ENCODE assay signal across 19 cellular contexts in the genomic region with DNA sequence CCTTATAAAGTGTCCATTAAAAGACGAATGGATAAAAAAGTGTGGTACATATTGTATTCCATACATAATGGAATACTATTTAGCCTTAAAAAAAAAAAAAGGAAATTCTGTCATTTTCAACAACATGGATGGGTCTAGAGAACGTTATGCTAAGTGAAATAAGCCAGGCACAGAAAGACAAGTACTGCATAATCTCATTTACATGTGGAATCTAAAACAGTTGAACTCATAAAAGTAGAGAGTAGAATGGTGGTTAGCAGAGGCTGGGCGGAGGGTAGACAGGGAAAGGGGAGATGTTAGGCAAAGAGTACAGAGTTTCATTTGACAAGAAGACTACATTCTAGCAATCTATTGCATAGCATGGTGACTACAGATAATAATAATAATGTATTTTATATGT. TPM values are rescaled to one million over a fixed set of nuclear protein-coding genes. Genes with fewer than 3 reads are reported as not detected.
A peak's percentile ranks its signal among the peaks of the same experiment; 100 is the strongest.
DNase-seq lines count a peak whose midpoint lies in the region; ATAC-seq and TF ChIP-seq lines count a peak whose summit lies in the region.
"Had no signal": no experiment of that assay in that cellular context is flagged by ENCODE, and none has a peak within 500 bp of the region (broad histone marks: within the 10 kb centered on the region; RNA-seq: fewer than 3 reads in every experiment).

No MANE protein-coding gene starts in this region.

- H3K27me3 ChIP-seq in CD4-positive, alpha-beta T cell (ENCODE audit: control insufficient read depth, insufficient read depth, low read length), result no peaks in the 10 kb centered on the region
- no peaks in the 10 kb centered on the region for H3K27me3 ChIP-seq in MM.1S (replicated peaks; ENCODE audit: insufficient read depth, low read length)
- H3K27me3 ChIP-seq: left lung, sigmoid colon had no signal

- no peak overlapping the region for H3K9ac ChIP-seq in MM.1S (ENCODE audit: low read length)
- H3K9ac ChIP-seq: parathyroid adenoma, SK-N-SH had no signal

- peak overlapping the region; percentile 6 for H3K4me3 ChIP-seq in GM12875 (ENCODE audit: low read depth, low read length)
- no peak overlapping the region for H3K4me3 ChIP-seq in MM.1S (ENCODE audit: low read length)
- H3K4me3 ChIP-seq: sigmoid colon had no signal

- H3F3A ChIP-seq in MM.1S (ENCODE audit: insufficient read depth, low read length), result peaks cover 4% of the 10 kb centered on the region; the same call in 1 of the 2 replicates

- no peaks in the 10 kb centered on the region for H3K9me2 ChIP-seq in MM.1S (replicated peaks; ENCODE audit: insufficient read depth, low read length)
- H3K9me2 ChIP-seq: SK-N-SH had no signal

- TF ChIP-seq CTCF in CD4-positive, alpha-beta T cell (IDR thresholded peaks at IDR 0.05), result no peak
- no peak for TF ChIP-seq CTCF in GM12875 (IDR thresholded peaks at IDR 0.05; ENCODE audit: borderline replicate concordance, insufficient read depth, low read depth, low read length)
- no peak for TF ChIP-seq CTCF in MM.1S (IDR thresholded peaks at IDR 0.05; ENCODE audit: low read length)

- H3K27me3 Mint-ChIP-seq in CD4-positive, alpha-beta T cell, result no peaks in the 10 kb centered on the region
- no peaks in the 10 kb centered on the region for H3K27me3 Mint-ChIP-seq in activated T-helper 17 cell treated with anti-CD3 and anti-CD28 coated beads, Interleukin-2, amount 50 U/mL, for 72 hours
- no peaks in the 10 kb centered on the region for H3K27me3 Mint-ChIP-seq in naive B cell
- H3K27me3 Mint-ChIP-seq: activated CD4-positive, alpha-beta memory T cell treated with anti-CD3 and anti-CD28 coated beads for 36 hours had no signal

- ATAC-seq in CD4-positive, alpha-beta T cell (ENCODE audit: poor library complexity), result no peak
- ATAC-seq in activated T-helper 17 cell treated with anti-CD3 and anti-CD28 coated beads, Interleukin-2, amount 50 U/mL, for 72 hours (replicated peaks), result no peak
- no peak for ATAC-seq in naive B cell (ENCODE audit: low read depth in 2 of 2)
- ATAC-seq: left lung, Panc1 had no signal

- intact Hi-C loops in CD4-positive, alpha-beta T cell (cut with DNase I, micrococcal nuclease), result no loop called here

- H3K27ac Mint-ChIP-seq in CD4-positive, alpha-beta T cell, result peak overlapping the region; percentile 16
- H3K27ac Mint-ChIP-seq in activated T-helper 17 cell treated with anti-CD3 and anti-CD28 coated beads, Interleukin-2, amount 50 U/mL, for 72 hours, result no peak overlapping the region
- H3K27ac Mint-ChIP-seq in naive B cell, result peak overlapping the region in 4 of 6 donors; percentile 34 to 87 (median 66)
- H3K27ac Mint-ChIP-seq: activated CD4-positive, alpha-beta memory T cell treated with anti-CD3 and anti-CD28 coated beads for 36 hours had no signal

- H2AFZ ChIP-seq in MM.1S (ENCODE audit: low read length), result no peak overlapping the region
- H2AFZ ChIP-seq: parathyroid adenoma had no signal

- DNase-seq in CD4-positive, alpha-beta T cell, result no peak
- DNase-seq in naive B cell (no peak), DMS114 treated with DMSO at 0.1 percent for 48 hours (lab: John Stamatoyannopoulos, UW; ENCODE audit: unreplicated experiment) (no peak), MM.1S (no peak), putamen (ENCODE audit: low spot score) (no peak)
- DNase-seq: activated CD4-positive, alpha-beta memory T cell treated with anti-CD3 and anti-CD28 coated beads for 36 hours; Calu3; left lung; NCI-H1105; NCI-H69; sigmoid colon; SK-N-SH; stimulated activated CD4-positive, alpha-beta T cell treated with anti-CD3 and anti-CD28 coated beads, Interleukin-1b, Interleukin-23, amount 100 ng/mL, for 48 hours had no signal

- peaks cover 55% of the 10 kb centered on the region for H3K36me3 Mint-ChIP-seq in CD4-positive, alpha-beta T cell (ENCODE audit: low read depth)
- peaks cover 43% of the 10 kb centered on the region for H3K36me3 Mint-ChIP-seq in activated T-helper 17 cell treated with anti-CD3 and anti-CD28 coated beads, Interleukin-2, amount 50 U/mL, for 72 hours (ENCODE audit: low read depth)
- peaks cover 13 to 25% of the 10 kb centered on the region in 2 donors for H3K36me3 Mint-ChIP-seq in naive B cell

- H3K9me3 Mint-ChIP-seq in CD4-positive, alpha-beta T cell, result no peaks in the 10 kb centered on the region
- H3K9me3 Mint-ChIP-seq in activated T-helper 17 cell treated with anti-CD3 and anti-CD28 coated beads, Interleukin-2, amount 50 U/mL, for 72 hours, result no peaks in the 10 kb centered on the region
- peaks cover 0 to 4% (median 0%) of the 10 kb centered on the region in 7 donors for H3K9me3 Mint-ChIP-seq in naive B cell

- no peaks in the 10 kb centered on the region for H3K9me3 ChIP-seq in CD4-positive, alpha-beta T cell (ENCODE audit: control insufficient read depth, low read length)
- H3K9me3 ChIP-seq in MM.1S (replicated peaks; ENCODE audit: insufficient read depth, low read length), result no peaks in the 10 kb centered on the region
- H3K9me3 ChIP-seq: left lung, sigmoid colon, SK-N-SH had no signal

- H3K4me2 ChIP-seq in MM.1S (ENCODE audit: low read depth, low read length), result no peak overlapping the region
- H3K4me2 ChIP-seq: SK-N-SH had no signal

- POLR2A ChIA-PET in CD4-positive, alpha-beta T cell (lab: Charles Lee), result interaction anchor here (1.5 kb wide), 1 partner anchor 66 kb away, joined by 8 read pairs; a partner anchor contains a TSS

- no peaks in the 10 kb centered on the region for H3K79me2 ChIP-seq in MM.1S (ENCODE audit: low read length)
- H3K79me2 ChIP-seq: parathyroid adenoma had no signal

- H3K4me1 Mint-ChIP-seq in CD4-positive, alpha-beta T cell (ENCODE audit: low read depth), result peaks cover 62% of the 10 kb centered on the region
- peaks cover 31% of the 10 kb centered on the region for H3K4me1 Mint-ChIP-seq in activated T-helper 17 cell treated with anti-CD3 and anti-CD28 coated beads, Interleukin-2, amount 50 U/mL, for 72 hours
- peaks cover 53 to 65% (median 64%) of the 10 kb centered on the region in 3 donors for H3K4me1 Mint-ChIP-seq in naive B cell

- no peaks in the 10 kb centered on the region for H4K20me1 ChIP-seq in MM.1S (ENCODE audit: insufficient read depth, low read length)

- H3K4me1 ChIP-seq in MM.1S (ENCODE audit: low read length), result peaks cover 7% of the 10 kb centered on the region; the same call in 1 of the 2 replicates
- H3K4me1 ChIP-seq: parathyroid adenoma had no signal

- H3K4me3 Mint-ChIP-seq in CD4-positive, alpha-beta T cell, result peak overlapping the region; percentile 47
- peak overlapping the region; percentile 48 for H3K4me3 Mint-ChIP-seq in activated T-helper 17 cell treated with anti-CD3 and anti-CD28 coated beads, Interleukin-2, amount 50 U/mL, for 72 hours
- H3K4me3 Mint-ChIP-seq in naive B cell, result peak overlapping the region; percentile 69 to 98 (median 86)

- CTCF ChIA-PET in CD4-positive, alpha-beta T cell (lab: Charles Lee), result no interaction called here

- no peak overlapping the region for H3K27ac ChIP-seq in CD4-positive, alpha-beta T cell (ENCODE audit: low read depth, low read length)
- H3K27ac ChIP-seq in MM.1S (ENCODE audit: low read length), result no peak overlapping the region
- H3K27ac ChIP-seq: parathyroid adenoma had no signal

- no peaks in the 10 kb centered on the region for H3K36me3 ChIP-seq in MM.1S (replicated peaks; ENCODE audit: insufficient read depth, low read length)
- H3K36me3 ChIP-seq: sigmoid colon had no signal

RNA-seq across cellular contexts. Expression of a gene that starts 2.6 kb away (rescaled TPM):
- 10 to 100 TPM; 83.1 to 83.5 TPM for total RNA-seq in CD4-positive, alpha-beta T cell
- 10 to 100 TPM; 61.3 to 71.0 TPM for total RNA-seq in activated T-helper 17 cell treated with anti-CD3 and anti-CD28 coated beads, Interleukin-2, amount 50 U/mL, for 72 hours
- polyA plus RNA-seq in naive B cell (ENCODE audit: low read depth in 6 of 6), result 100 to 1,000 TPM; 483 to 722 (median 616) TPM
- total RNA-seq: G401 had no signal

RNA-seq across cellular contexts. Expression of a gene that starts 42.3 kb away (rescaled TPM):
- not detected for total RNA-seq in CD4-positive, alpha-beta T cell
- total RNA-seq in activated T-helper 17 cell treated with anti-CD3 and anti-CD28 coated beads, Interleukin-2, amount 50 U/mL, for 72 hours, result not detected
- under 1 TPM in 1 of 6 donors, not detected in 5; 0.56 TPM for polyA plus RNA-seq in naive B cell (ENCODE audit: low read depth in 6 of 6)
- total RNA-seq: activated CD4-positive, alpha-beta memory T cell treated with anti-CD3 and anti-CD28 coated beads for 36 hours; Calu3; cerebellum; G401; sigmoid colon had no signal
- polyA plus RNA-seq: SK-N-SH had no signal

RNA-seq across cellular contexts. Expression of a gene that starts 45.0 kb away (rescaled TPM):
- total RNA-seq in CD4-positive, alpha-beta T cell, result 10 to 100 TPM; 11.2 to 11.8 TPM
- 1 to 10 TPM; 6.1 to 9.8 TPM for total RNA-seq in activated T-helper 17 cell treated with anti-CD3 and anti-CD28 coated beads, Interleukin-2, amount 50 U/mL, for 72 hours
- 1 to 10 TPM in 1 of 6 donors, under 1 TPM in 3, not detected in 2; 0.18 to 1.2 (median 0.51) TPM for polyA plus RNA-seq in naive B cell (ENCODE audit: low read depth in 6 of 6)
